Comparison of ENCODE assay signal across 11 cellular contexts in the genomic region with DNA sequence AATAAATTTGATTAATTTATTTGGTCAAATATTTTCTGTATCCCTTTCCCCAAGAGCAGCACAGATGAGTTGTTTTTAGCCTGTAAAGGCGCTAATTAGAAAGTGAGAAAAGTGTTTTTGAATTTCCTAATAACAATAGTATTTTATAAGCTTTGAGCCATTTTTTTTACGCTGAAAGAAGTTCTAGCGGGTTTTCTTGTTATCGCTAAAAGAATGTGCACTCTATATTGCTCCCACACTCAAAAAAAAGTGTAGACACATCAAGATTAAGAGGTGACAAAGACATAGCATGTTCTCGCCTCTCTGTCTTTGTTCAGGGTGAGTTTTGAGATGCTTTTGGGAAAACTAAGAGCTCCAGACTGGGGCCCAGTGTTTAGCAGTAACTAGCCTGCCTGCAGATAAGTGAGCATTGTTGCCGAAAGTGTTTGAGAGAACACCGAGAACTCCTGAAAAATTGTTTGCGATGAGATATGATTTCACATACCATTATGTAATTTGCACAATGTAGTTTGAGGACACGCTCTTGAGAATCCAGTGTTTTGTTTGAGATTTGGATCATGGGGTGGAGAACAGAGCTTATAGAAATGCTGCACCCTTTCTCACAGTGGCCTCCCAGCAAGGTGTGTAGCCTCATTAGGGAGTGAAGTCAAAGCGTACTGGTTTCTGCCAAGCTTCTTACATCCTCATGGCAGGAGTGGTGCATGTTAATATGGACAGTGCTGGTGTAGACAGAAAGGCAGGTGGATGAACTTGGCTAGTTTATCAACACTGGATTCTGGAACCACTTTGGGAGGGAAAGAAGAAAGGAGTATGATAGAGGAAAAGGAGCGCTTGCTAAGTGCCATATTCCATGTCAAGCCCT. TPM values are rescaled to one million over a fixed set of nuclear protein-coding genes. Genes with fewer than 3 reads are reported as not detected.
DNase-seq lines count a peak whose midpoint lies in the region; ATAC-seq and TF ChIP-seq lines count a peak whose summit lies in the region.
"Had no signal": no experiment of that assay in that cellular context is flagged by ENCODE, and none has a peak within 500 bp of the region (broad histone marks: within the 10 kb centered on the region; RNA-seq: fewer than 3 reads in every experiment).

No MANE protein-coding gene starts in this region.

- H3K23ac ChIP-seq in mesendoderm (ENCODE audit: low read length): no peak overlapping the region

- no peaks in the 10 kb centered on the region for H3K36me3 ChIP-seq in left ventricle myocardium inferior
- no peaks in the 10 kb centered on the region for H3K36me3 ChIP-seq in mesendoderm (ENCODE audit: control insufficient read depth, insufficient read depth, low read length)
- no peaks in the 10 kb centered on the region for H3K36me3 ChIP-seq in transverse colon

- peak overlapping the region; percentile 29 for H3K56ac ChIP-seq in mesendoderm (ENCODE audit: low read length)

- H3K79me1 ChIP-seq in mesendoderm (ENCODE audit: low read length): peaks cover 7% of the 10 kb centered on the region

- H3K9ac ChIP-seq in mesendoderm (ENCODE audit: low read length): peak overlapping the region; percentile 79

- no peak overlapping the region for H3K27ac Mint-ChIP-seq in MCF 10A (ENCODE audit: low read depth, unreplicated experiment)

- H2BK15ac ChIP-seq in mesendoderm (replicated peaks; ENCODE audit: low read depth): no peak overlapping the region

- no peaks in the 10 kb centered on the region for H3K27me3 Mint-ChIP-seq in MCF 10A (ENCODE audit: insufficient read depth, unreplicated experiment)

- TF ChIP-seq POLR2A in transverse colon (IDR thresholded peaks at IDR 0.05): no peak

- peak overlapping the region; percentile 79 for H3K4me3 Mint-ChIP-seq in MCF 10A (ENCODE audit: unreplicated experiment)

- peaks cover 16% of the 10 kb centered on the region for H3K4me1 Mint-ChIP-seq in MCF 10A (ENCODE audit: insufficient read depth, unreplicated experiment)

- H4K8ac ChIP-seq in mesendoderm (ENCODE audit: low read depth, low read length): no peak overlapping the region

- in situ Hi-C loops in KBM-7 (cut with MboI; ENCODE audit: low pct_unique_long_range_greater_than_20kb, low sequenced_read_pairs) (no loop called here), transverse colon (cut with MboI; ENCODE audit: low pct_ligation_motif_present in 1 of 4, low pct_unique_long_range_greater_than_20kb in 1 of 4, low sequenced_read_pairs in 3 of 4) (loop anchor here in 1 of 4 donors (10.0 kb wide), 1 partner anchor 57 kb away; no protein-coding TSS in a partner anchor)

- TF ChIP-seq CTCF in left ventricle myocardium inferior (IDR thresholded peaks at IDR 0.05; ENCODE audit: borderline replicate concordance): no peak
- TF ChIP-seq CTCF in MCF 10A (IDR thresholded peaks at IDR 0.05; ENCODE audit: unreplicated experiment): no peak
- no peak for TF ChIP-seq CTCF in transverse colon (IDR thresholded peaks at IDR 0.05)
- no peak for TF ChIP-seq CTCF in GM10248 (IDR thresholded peaks at IDR 0.05; ENCODE audit: control extremely low read depth, extremely low read depth, low read depth, missing control alignments)

- DNase-seq in left ventricle myocardium inferior (no peak), left ventricle myocardium superior (no peak), MCF 10A (ENCODE audit: unreplicated experiment) (no peak), mesendoderm (no peak), KBM-7 (no peak), transverse colon (no peak), GM10248 (ENCODE audit: extremely low spot score) (no peak)
- DNase-seq: DND-41, NCI-H187 treated with DMSO at 0.1 percent for 48 hours, substantia nigra had no signal

- ATAC-seq in left ventricle myocardium superior: no peak
- no peak for ATAC-seq in esophagus mucosa

- intact Hi-C loops in left ventricle myocardium inferior (cut with micrococcal nuclease): no loop called here
- intact Hi-C loops in left ventricle myocardium superior (cut with micrococcal nuclease): no loop called here
- intact Hi-C loops in MCF 10A (cut with micrococcal nuclease): loop anchor here (2.0 to 5.0 kb wide), 3 partner anchors 40 to 77 kb away; no protein-coding TSS in a partner anchor
- intact Hi-C loops in transverse colon (cut with DNase I; ENCODE audit: low total_unique reads): no loop called here

- H3K36me3 Mint-ChIP-seq in MCF 10A (ENCODE audit: insufficient read depth, unreplicated experiment): peaks cover 17% of the 10 kb centered on the region

- no peak overlapping the region for H2BK5ac ChIP-seq in mesendoderm (ENCODE audit: low read length)

- H2AK5ac ChIP-seq in mesendoderm (ENCODE audit: low read length): no peak overlapping the region

- no peak overlapping the region for H3K18ac ChIP-seq in mesendoderm (ENCODE audit: low read length)

- POLR2A ChIA-PET in MCF 10A (lab: Yijun Ruan, JAX): interaction anchor here (1.5 kb wide), 1 partner anchor 19 kb away, joined by 4 read pairs; no protein-coding TSS in a partner anchor
- POLR2A ChIA-PET in GM10248 (lab: Yijun Ruan, JAX): no interaction called here

- H3K4me2 ChIP-seq in mesendoderm (ENCODE audit: low read length): peak overlapping the region; percentile 7

- H3K9me3 ChIP-seq in left ventricle myocardium inferior (replicated peaks): no peaks in the 10 kb centered on the region
- no peaks in the 10 kb centered on the region for H3K9me3 ChIP-seq in transverse colon

- H4K5ac ChIP-seq in mesendoderm (ENCODE audit: low read length): no peak overlapping the region

- TF ChIP-seq EP300 in transverse colon (IDR thresholded peaks at IDR 0.05; ENCODE audit: low read depth): no peak

- CTCF ChIA-PET in MCF 10A (lab: Yijun Ruan, JAX): interaction anchor here (0.5 to 1.3 kb wide), 7 partner anchors 12 to 175 kb away, joined by 3 to 4 read pairs (median 3); no protein-coding TSS in a partner anchor
- CTCF ChIA-PET in GM10248 (lab: Yijun Ruan, JAX): interaction anchor here (0.8 to 2.7 kb wide), 4 partner anchors 11 to 57 kb away, joined by 3 to 14 read pairs (median 3); no protein-coding TSS in a partner anchor

- peaks cover 42% of the 10 kb centered on the region for H3K27me3 ChIP-seq in left ventricle myocardium inferior (ENCODE audit: low read depth)
- no peaks in the 10 kb centered on the region for H3K27me3 ChIP-seq in mesendoderm (ENCODE audit: insufficient read depth, low read length, poor library complexity)
- peaks cover 31% of the 10 kb centered on the region for H3K27me3 ChIP-seq in transverse colon

- no peak overlapping the region for H2BK120ac ChIP-seq in mesendoderm (ENCODE audit: low read depth, low read length)

- H3K4me1 ChIP-seq in left ventricle myocardium inferior: peaks cover 55% of the 10 kb centered on the region
- peaks cover 2% of the 10 kb centered on the region for H3K4me1 ChIP-seq in mesendoderm (ENCODE audit: control insufficient read depth, low read depth, low read length)
- peaks cover 0 to 26% (median 5%) of the 10 kb centered on the region in 4 donors for H3K4me1 ChIP-seq in transverse colon

- no CpG with 5 or more reads among the region's 11 CpGs for WGBS in mesendoderm (ENCODE audit: extremely low coverage, insufficient coverage, low lambda C conversion rate)
- 78 to 82% methylated on average over 7 to 11 of the region's 11 CpGs for WGBS in transverse colon (ENCODE audit: low coverage in 1 of 2), 2 donors

- H3K4me3 ChIP-seq in left ventricle myocardium inferior: peak overlapping the region; percentile 76
- H3K4me3 ChIP-seq in mesendoderm (ENCODE audit: low read length): no peak overlapping the region
- H3K4me3 ChIP-seq in transverse colon: peak overlapping the region in 2 of 4 donors; percentile 69 to 85

- H3K27ac ChIP-seq in left ventricle myocardium inferior (replicated peaks) (peak overlapping the region; percentile 78), mesendoderm (ENCODE audit: low read depth, low read length) (no peak overlapping the region), transverse colon (peak overlapping the region in 2 of 4 donors; percentile 67 to 68)

- H3K9me3 Mint-ChIP-seq in MCF 10A (ENCODE audit: unreplicated experiment): no peaks in the 10 kb centered on the region

- H3K4ac ChIP-seq in mesendoderm (ENCODE audit: low read depth, low read length): no peak overlapping the region

- H3K79me2 ChIP-seq in mesendoderm (ENCODE audit: control insufficient read depth, insufficient read depth, low read length): peaks cover 5% of the 10 kb centered on the region

- BruUV-seq in MCF 10A (replicated peaks; lab: Mats Ljungman, UMichigan): no TSS peak

RNA-seq across cellular contexts. Expression of a gene that starts 1.5 kb away (rescaled TPM):
- 9.4 TPM for total RNA-seq in left ventricle myocardium inferior
- 7.2 TPM for total RNA-seq in left ventricle myocardium superior
- 17.3 and 17.6 TPM in 2 replicates for total RNA-seq in MCF 10A (2022)
- 12.9 TPM for polyA plus RNA-seq in mesendoderm (2013, experiment 1 of 2)
- 13.6 TPM for polyA plus RNA-seq in mesendoderm (2013, experiment 2 of 2)
- 2.3 TPM for total RNA-seq in esophagus mucosa
- 10 to 100 TPM in 1 of 4 donors, 1 to 10 TPM in 2, under 1 TPM in 1; 0.75 to 10.7 (median 6.8) TPM for total RNA-seq in transverse colon
